Comparison of ENCODE assay signal across 8 cellular contexts in genomic region chr11:112086422-112087191, GRCh38.
DNase-seq lines count a peak whose midpoint lies in the region; ATAC-seq lines count a peak whose summit lies in the region.

TSS of gene SDHD (plus strand) at chr11:112086873. CDS start at chr11:112086908, 35 bp downstream.
TSS of gene TIMM8B (minus strand) at chr11:112086756. CDS start at chr11:112086723, 33 bp downstream.

- peak; percentile 93 for ATAC-seq in GM19035 (IDR thresholded peaks at IDR 0.05; ENCODE audit: unreplicated experiment)
- peak; percentile 93 for ATAC-seq in HG03354 (IDR thresholded peaks at IDR 0.05; ENCODE audit: poor library complexity, severe bottlenecking, unreplicated experiment)
- ATAC-seq in activated CD4-positive, CD25-positive, alpha-beta regulatory T cell treated with anti-CD3 and anti-CD28 coated beads, Interleukin-2, amount 50 U/mL, for 24 hours = peak; percentile 90 to 92

- DNase-seq in AG20443 (ENCODE audit: low spot score) = peak; percentile 98
- peak; percentile 96 for DNase-seq in NCI-H446 treated with DMSO at 0.1 percent for 48 hours (lab: John Stamatoyannopoulos, UW)
- peak; percentile 98 for DNase-seq in cerebellar cortex (ENCODE audit: low spot score)
- peak; percentile 98 for DNase-seq in islet precursor cell
- DNase-seq in stimulated activated CD4-positive, alpha-beta T cell treated with anti-CD3 and anti-CD28 coated beads, Interleukin-12 subunit alpha, Interleukin-12 subunit beta, amount 100 ng/mL, for 48 hours (ENCODE audit: low read depth in 2 of 3, low spot score in 1 of 3) = peak; percentile 92 to 94 (median 93)

Comparison
In these comparisons a context has a peak if more than half of its experiments do, and no peak if none do; other contexts are left out.
1. Peak in every context shown above with its lines: DNase-seq and ATAC-seq.